Comparison of ENCODE assay signal across 28 cellular contexts in the genomic region with DNA sequence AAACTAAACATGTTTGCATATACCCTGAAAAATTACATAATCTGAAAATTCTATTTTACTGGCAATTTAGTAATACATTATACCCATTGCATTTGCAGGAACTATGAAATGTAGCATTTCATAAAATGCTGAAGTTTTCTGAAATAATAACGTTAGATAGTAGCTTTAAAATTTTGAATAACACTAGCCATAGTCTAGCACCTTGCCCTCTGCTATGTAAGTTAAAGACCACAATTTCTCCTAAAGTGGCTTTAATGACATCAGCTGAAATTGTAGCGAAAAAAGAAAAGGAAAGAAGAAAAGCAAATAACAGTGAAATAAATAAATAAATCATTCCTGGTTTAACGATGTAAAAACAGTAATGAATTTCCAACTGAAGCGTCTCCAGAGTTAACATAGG.
"Had no signal": no experiment of that assay in that cellular context is flagged by ENCODE, and none has a peak within 500 bp of the region (broad histone marks: within the 10 kb centered on the region; RNA-seq: fewer than 3 reads in every experiment).

No MANE protein-coding gene starts in this region.

- H3K27ac Mint-ChIP-seq: nephron; neural progenitor cell; progenitor cell of endocrine pancreas; stimulated activated naive CD8-positive, alpha-beta T cell treated with anti-CD3 and anti-CD28 coated beads, Interleukin-15, Interleukin-2, amounts not matched to agents 100 ng/mL and 50 ng/mL, for 24 hours; type B pancreatic cell had no signal

- H3K79me2 ChIP-seq: parathyroid adenoma had no signal

- H3K36me3 Mint-ChIP-seq: neural progenitor cell, type B pancreatic cell had no signal

- H3K4me2 ChIP-seq: neural progenitor cell had no signal

- H3K9ac ChIP-seq: neural progenitor cell, parathyroid adenoma had no signal

- H3K36me3 ChIP-seq: neural progenitor cell, ovary, right lobe of liver, sigmoid colon, stomach, thoracic aorta, thyroid gland, tibial nerve, upper lobe of right lung, uterus had no signal

- ATAC-seq: naive thymus-derived CD4-positive, alpha-beta T cell; psoas muscle; right cardiac atrium; right lobe of liver; stimulated activated naive B cell treated with anti-CD40 and anti-IgM and Interleukin-4, amounts not matched to agents 10 μg/mL and 1 μg/mL and 100 μg/mL, for 72 hours; upper lobe of right lung had no signal

- DNase-seq: naive thymus-derived CD4-positive, alpha-beta T cell; occipital lobe; ovary; posterior cingulate gyrus; psoas muscle; right cardiac atrium; right lobe of liver; sigmoid colon; small intestine; stimulated activated CD4-positive, alpha-beta T cell treated with anti-CD3 and anti-CD28 coated beads, Interleukin-15, amount 100 ng/mL, for 24 hours; stimulated activated CD4-positive, alpha-beta T cell treated with anti-CD3 and anti-CD28 coated beads, Interleukin-2, amount 100 ng/mL, for 24 hours; stimulated activated CD4-positive, alpha-beta T cell treated with anti-CD3 and anti-CD28 coated beads, Interleukin-2, amount 100 ng/mL, for 48 hours; stimulated activated CD4-positive, alpha-beta T cell treated with anti-CD3 and anti-CD28 coated beads, Interleukin-4, amount 100 ng/mL, for 24 hours; stimulated activated CD8-positive, alpha-beta memory T cell treated with anti-CD3 and anti-CD28 coated beads, Interleukin-4, amount 100 ng/mL, for 48 hours; stimulated activated naive B cell treated with anti-CD40 and anti-IgM and Interleukin-4, amounts not matched to agents 10 μg/mL and 1 μg/mL and 100 μg/mL, for 72 hours; stimulated activated naive CD4-positive, alpha-beta T cell treated with Interleukin-2 at 50 U/mL for 16 hours; stomach; thyroid gland; upper lobe of right lung; uterus had no signal

- H3K9me3 Mint-ChIP-seq: type B pancreatic cell had no signal

- H3K27me3 ChIP-seq: neural progenitor cell, ovary, right lobe of liver, sigmoid colon, stomach, thyroid gland, tibial nerve, upper lobe of right lung, uterus had no signal

- H3K4me3 ChIP-seq: neural progenitor cell, ovary, psoas muscle, right lobe of liver, sigmoid colon, stomach, thoracic aorta, thyroid gland, tibial nerve, upper lobe of right lung, uterus had no signal

- H2AFZ ChIP-seq: neural progenitor cell, parathyroid adenoma had no signal

- H3K4me3 Mint-ChIP-seq: nephron; neural progenitor cell; stimulated activated naive B cell treated with anti-CD40 and anti-IgM and Interleukin-4, amounts not matched to agents 10 μg/mL and 1 μg/mL and 100 μg/mL, for 72 hours; stimulated activated naive CD8-positive, alpha-beta T cell treated with anti-CD3 and anti-CD28 coated beads, Interleukin-15, Interleukin-2, amounts not matched to agents 100 ng/mL and 50 ng/mL, for 24 hours; type B pancreatic cell had no signal

- H3K4me1 ChIP-seq: neural progenitor cell, parathyroid adenoma, psoas muscle, right lobe of liver, sigmoid colon, stomach, tibial nerve, upper lobe of right lung, uterus had no signal

- H3K4me1 Mint-ChIP-seq: nephron had no signal

- H3K27ac ChIP-seq: neural progenitor cell, ovary, parathyroid adenoma, psoas muscle, right lobe of liver, sigmoid colon, stomach, thoracic aorta, thyroid gland, tibial nerve, upper lobe of right lung, uterus had no signal

- H3K9me3 ChIP-seq: ovary, psoas muscle, right lobe of liver, sigmoid colon, stomach, thoracic aorta, thyroid gland, tibial nerve, upper lobe of right lung, uterus had no signal

- H3K27me3 Mint-ChIP-seq: progenitor cell of endocrine pancreas; stimulated activated naive B cell treated with anti-CD40 and anti-IgM and Interleukin-4, amounts not matched to agents 10 μg/mL and 1 μg/mL and 100 μg/mL, for 72 hours; stimulated activated naive CD8-positive, alpha-beta T cell treated with anti-CD3 and anti-CD28 coated beads, Interleukin-15, Interleukin-2, amounts not matched to agents 100 ng/mL and 50 ng/mL, for 24 hours had no signal
